21 cellular contexts compared by ENCODE assay signal in the genomic region with DNA sequence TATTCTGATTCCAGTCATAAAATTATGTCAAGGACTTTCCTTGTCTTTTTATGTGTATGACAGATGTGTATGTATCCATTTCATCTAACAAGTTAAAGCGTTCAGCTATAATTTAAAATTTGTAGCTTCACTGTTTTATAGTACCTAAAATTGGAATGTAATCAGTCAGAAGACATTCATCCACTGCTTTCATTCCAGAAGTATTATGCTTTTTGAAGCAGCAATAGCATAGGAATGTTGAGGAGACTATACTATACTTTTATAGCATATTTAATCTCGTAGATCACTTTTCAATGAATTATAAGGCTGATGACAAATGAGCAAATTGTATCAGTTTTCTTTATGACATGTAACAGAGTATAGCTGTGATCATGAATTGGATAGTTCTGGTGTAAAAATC.
"Had no signal": no experiment of that assay in that cellular context is flagged by ENCODE, and none has a peak within 500 bp of the region (broad histone marks: within the 10 kb centered on the region; RNA-seq: fewer than 3 reads in every experiment).

No MANE protein-coding gene starts in this region.

- H3K36me3 Mint-ChIP-seq: natural killer cell had no signal

- H2AFZ ChIP-seq: parathyroid adenoma had no signal

- ATAC-seq: left ventricle myocardium superior; lower lobe of right lung; natural killer cell; right lobe of liver; stimulated activated naive CD8-positive, alpha-beta T cell treated with anti-CD3 and anti-CD28 coated beads, Interleukin-15, amount 100 ng/mL, for 72 hours had no signal

- H3K27me3 ChIP-seq: right lobe of liver, suprapubic skin, vagina had no signal

- DNase-seq: cortex of kidney; effector CD4-positive, alpha-beta T cell; head of caudate nucleus; left ventricle myocardium superior; lower lobe of right lung; natural killer cell; right lobe of liver; stimulated activated CD4-positive, alpha-beta T cell treated with anti-CD3 and anti-CD28 coated beads, Interleukin-12 subunit alpha, Interleukin-12 subunit beta, amount 100 ng/mL, for 4 hours; stimulated activated CD4-positive, alpha-beta T cell treated with anti-CD3 and anti-CD28 coated beads, Interleukin-1b, Interleukin-23, amount 100 ng/mL, for 48 hours; stimulated activated CD4-positive, alpha-beta T cell treated with anti-CD3 and anti-CD28 coated beads, Interleukin-4, amount 100 ng/mL, for 1 hour; stimulated activated CD8-positive, alpha-beta memory T cell treated with anti-CD3 and anti-CD28 coated beads, Interleukin-4, amount 100 ng/mL, for 48 hours; stimulated activated naive CD4-positive, alpha-beta T cell; stimulated activated naive CD8-positive, alpha-beta T cell treated with anti-CD3 and anti-CD28 coated beads, Interleukin-15, amount 100 ng/mL, for 72 hours; trophoblast cell had no signal

- H3K27me3 Mint-ChIP-seq: progenitor cell of endocrine pancreas had no signal

- H3K4me3 Mint-ChIP-seq: natural killer cell; stimulated activated naive CD8-positive, alpha-beta T cell treated with anti-CD3 and anti-CD28 coated beads, Interleukin-15, amount 100 ng/mL, for 72 hours had no signal

- H3K27ac ChIP-seq: lower lobe of right lung, parathyroid adenoma, right lobe of liver, suprapubic skin, vagina had no signal

- H3K4me2 ChIP-seq: smooth muscle cell had no signal

- H3K9me3 ChIP-seq: right lobe of liver had no signal

- H3K27ac Mint-ChIP-seq: natural killer cell; progenitor cell of endocrine pancreas; stimulated activated naive CD8-positive, alpha-beta T cell treated with anti-CD3 and anti-CD28 coated beads, Interleukin-15, amount 100 ng/mL, for 72 hours had no signal

- H3K9ac ChIP-seq: parathyroid adenoma had no signal

- H3K4me1 ChIP-seq: lower lobe of right lung, parathyroid adenoma, right lobe of liver, suprapubic skin, vagina had no signal

- H3K36me3 ChIP-seq: lower lobe of right lung, right lobe of liver, suprapubic skin had no signal

- FAIRE-seq: frontal cortex, keratinocyte had no signal

- H3K4me1 Mint-ChIP-seq: natural killer cell had no signal

- H3K4me3 ChIP-seq: lower lobe of right lung, right lobe of liver, smooth muscle cell, suprapubic skin, vagina had no signal
